In genomic region chr19:18700501-18701249, GRCh38 we compare ENCODE assay signal across 8 cellular contexts. TPM values are rescaled to one million over a fixed set of nuclear protein-coding genes. Genes with fewer than 3 reads are reported as not detected.
DNase-seq lines count a peak whose midpoint lies in the region; ATAC-seq lines count a peak whose summit lies in the region.

No MANE protein-coding gene starts in this region.

- H3K9me3 Mint-ChIP-seq in central memory CD8-positive, alpha-beta T cell = no peaks in the 10 kb centered on the region

- H3K36me3 Mint-ChIP-seq in central memory CD8-positive, alpha-beta T cell (ENCODE audit: insufficient read depth) = peaks cover 10% of the 10 kb centered on the region

- H3K4me1 Mint-ChIP-seq in central memory CD8-positive, alpha-beta T cell = peaks cover 32% of the 10 kb centered on the region

- peak overlapping the region; percentile 74 for H3K27ac Mint-ChIP-seq in central memory CD8-positive, alpha-beta T cell (ENCODE audit: low read depth)

- ATAC-seq in GM21825 (IDR thresholded peaks at IDR 0.05; ENCODE audit: unreplicated experiment) (peak; percentile 66), left colon (peak; percentile 36)
- peak; percentile 98 for ATAC-seq in central memory CD8-positive, alpha-beta T cell (replicated peaks; ENCODE audit: extremely low read depth, poor library complexity, severe bottlenecking)

- intact Hi-C loops in left colon (cut with DNase I, micrococcal nuclease) = no loop called here

- H3K27me3 Mint-ChIP-seq in central memory CD8-positive, alpha-beta T cell = no peaks in the 10 kb centered on the region

- peak overlapping the region; percentile 83 for H3K4me3 Mint-ChIP-seq in central memory CD8-positive, alpha-beta T cell

- DNase-seq in DMS153 treated with DMSO at 0.1 percent for 48 hours (lab: John Stamatoyannopoulos, UW; ENCODE audit: unreplicated experiment) = peak; percentile 59
- DNase-seq in NCI-H146 treated with DMSO at 0.1 percent for 48 hours (lab: John Stamatoyannopoulos, UW; ENCODE audit: unreplicated experiment) = peak; percentile 21
- peak; percentile 73 for DNase-seq in activated CD4-positive, CD25-positive, alpha-beta regulatory T cell treated with anti-CD3 and anti-CD28 coated beads, Interleukin-2, amount 50 U/mL, for 72 hours
- peak; percentile 54 to 58 for DNase-seq in central memory CD8-positive, alpha-beta T cell (ENCODE audit: low spot score in 2 of 2)
- DNase-seq in left colon = peak; percentile 67 to 68
- peak; percentile 49 for DNase-seq in stimulated activated CD4-positive, alpha-beta T cell treated with anti-CD3 and anti-CD28 coated beads, Interleukin-2, amount 100 ng/mL, for 4 hours (ENCODE audit: low read depth)
- no peak for DNase-seq in SIG-M5 (lab: John Stamatoyannopoulos, UW)

RNA-seq across cellular contexts. Expression of gene CRTC1, which starts 17.2 kb away (rescaled TPM):
- 10 to 100 TPM; 10.2 TPM for total RNA-seq in left colon

Comparison
In these comparisons a context has a peak if more than half of its experiments do, and no peak if none do; other contexts are left out.
1. ATAC-seq: peak in every context shown above with its lines; median percentile 98 in central memory CD8-positive, alpha-beta T cell; 66 in GM21825; 36 in left colon.